In genomic region chr2:64348386-64349142, GRCh38 we compare ENCODE assay signal across 27 cellular contexts.
DNase-seq lines count a peak whose midpoint lies in the region; ATAC-seq, FAIRE-seq and TF ChIP-seq lines count a peak whose summit lies in the region.
"Had no signal": no experiment of that assay in that cellular context is flagged by ENCODE, and none has a peak within 500 bp of the region (broad histone marks: within the 10 kb centered on the region; RNA-seq: fewer than 3 reads in every experiment).

No MANE protein-coding gene starts in this region.

- H2BK12ac ChIP-seq in trophoblast cell (ENCODE audit: low read length), result no peak overlapping the region

- intact Hi-C loops in K562 (cut with micrococcal nuclease), result no loop called here

- H3K36me3 Mint-ChIP-seq in HFFc6 (ENCODE audit: low read depth) (peaks cover 5% of the 10 kb centered on the region; the same call in 1 of the 2 replicates), nephron progenitor cell (ENCODE audit: low read depth) (no peaks in the 10 kb centered on the region)
- H3K36me3 Mint-ChIP-seq: CD14-positive monocyte, type B pancreatic cell had no signal

- ATAC-seq in K562, result no peak
- ATAC-seq in foreskin keratinocyte, result peak; percentile 44
- ATAC-seq in GM19463 (IDR thresholded peaks at IDR 0.05; ENCODE audit: unreplicated experiment), result no peak

- FAIRE-seq in K562 (lab: Jason Lieb, UNC), result no peak
- FAIRE-seq: A204.1, GM18507 had no signal

- no peaks in the 10 kb centered on the region for H3K79me2 ChIP-seq in K562 (ENCODE audit: control insufficient read depth, insufficient read depth, low read length)
- no peaks in the 10 kb centered on the region for H3K79me2 ChIP-seq in trophoblast cell (ENCODE audit: control insufficient read depth, insufficient read depth, low read length, poor library complexity)

- TF ChIP-seq RAD21 in K562 (CRISPR knock-in tag; conservative IDR thresholded peaks at IDR 0.05 in 1 of 2, IDR thresholded peaks at IDR 0.05 in 1 of 2), result no peak

- H3K79me1 ChIP-seq in trophoblast cell (ENCODE audit: low read length), result no peaks in the 10 kb centered on the region

- H3K9ac ChIP-seq in K562 (ENCODE audit: insufficient read depth in 1 of 2, low read depth in 2 of 2, low read length in 2 of 2) (no peak overlapping the region), trophoblast cell (ENCODE audit: low read length) (no peak overlapping the region)

- H3K27me3 ChIP-seq in K562 (ENCODE audit: control insufficient read depth in 2 of 2, insufficient read depth in 2 of 2, low read length in 2 of 2), result peaks cover 6 to 12% of the 10 kb centered on the region in 2 experiments; a peak in 4 of 5 replicates
- H3K27me3 ChIP-seq in foreskin keratinocyte, result no peaks in the 10 kb centered on the region
- no peaks in the 10 kb centered on the region for H3K27me3 ChIP-seq in trophoblast cell (ENCODE audit: insufficient read depth, low read length)
- H3K27me3 ChIP-seq: adrenal gland, right atrium auricular region had no signal

- H4K91ac ChIP-seq in trophoblast cell (ENCODE audit: low read depth, low read length), result no peak overlapping the region

- H2AK5ac ChIP-seq in trophoblast cell (ENCODE audit: low read length), result no peak overlapping the region

- no peak overlapping the region for H3K14ac ChIP-seq in trophoblast cell (ENCODE audit: low read length)

- no peaks in the 10 kb centered on the region for H3K36me3 ChIP-seq in K562 (ENCODE audit: control insufficient read depth, insufficient read depth, low read length)
- H3K36me3 ChIP-seq in trophoblast cell (ENCODE audit: control insufficient read depth in 1 of 2, insufficient read depth in 2 of 2, low read length in 2 of 2), result no peaks in the 10 kb centered on the region
- H3K36me3 ChIP-seq: adrenal gland, right atrium auricular region had no signal

- H3K4me3 ChIP-seq in K562 (no peak overlapping the region), trophoblast cell (ENCODE audit: low read depth, low read length) (no peak overlapping the region)
- H3K4me3 ChIP-seq: adrenal gland, right atrium auricular region had no signal

- POLR2A ChIA-PET in K562 (lab: Yijun Ruan, JAX), result interaction anchor here (0.7 to 2.3 kb wide), 2 partner anchors 18 to 40 kb away, joined by 3 to 6 read pairs; no protein-coding TSS in a partner anchor

- H3K27ac Mint-ChIP-seq in HFFc6, result no peak overlapping the region
- H3K27ac Mint-ChIP-seq in nephron progenitor cell, result no peak overlapping the region
- H3K27ac Mint-ChIP-seq: activated B cell treated with CpG ODN at 0.5 μM for 24 hours, CD14-positive monocyte, type B pancreatic cell had no signal

- H3K4ac ChIP-seq in trophoblast cell (ENCODE audit: low read depth, low read length), result no peak overlapping the region

- H3K27me3 Mint-ChIP-seq in HFFc6 (ENCODE audit: insufficient read depth) (peaks cover 15% of the 10 kb centered on the region), nephron progenitor cell (ENCODE audit: low read depth, poor library complexity) (peaks cover 4% of the 10 kb centered on the region)
- H3K27me3 Mint-ChIP-seq: type B pancreatic cell had no signal

- H3K23ac ChIP-seq in trophoblast cell (ENCODE audit: low read length), result no peak overlapping the region

- peak; percentile 13 for DNase-seq in AG08396 (ENCODE audit: low spot score)
- peak; percentile 20 for DNase-seq in HFFc6
- no peak for DNase-seq in K562 (ENCODE audit: extremely low read depth in 1 of 4, low spot score in 3 of 4)
- DNase-seq in foreskin keratinocyte, result peak in 1 of 2 donors; percentile 45
- DNase-seq in trophoblast cell, result no peak
- DNase-seq in nephron progenitor cell, result no peak
- DNase-seq in NCI-H82 treated with DMSO at 0.1 percent for 48 hours (lab: John Stamatoyannopoulos, UW; ENCODE audit: unreplicated experiment), result no peak
- DNase-seq: activated B cell treated with CpG ODN at 0.5 μM for 24 hours; DMS53; effector memory CD4-positive, alpha-beta T cell; H7; KBM-7; left cardiac atrium; NCI-H1048; NCI-H2081; NCI-H510A treated with DMSO at 0.1 percent for 48 hours; stimulated activated naive CD4-positive, alpha-beta T cell; T-helper 2 cell had no signal

- H2BK120ac ChIP-seq in trophoblast cell (ENCODE audit: insufficient read depth, low read length, poor library complexity), result no peak overlapping the region

- H3K18ac ChIP-seq in trophoblast cell (ENCODE audit: low read length), result no peak overlapping the region

- peaks cover 4% of the 10 kb centered on the region; the same call in 1 of the 2 replicates for H3K9me3 Mint-ChIP-seq in HFFc6
- peaks cover 20% of the 10 kb centered on the region for H3K9me3 Mint-ChIP-seq in nephron progenitor cell
- H3K9me3 Mint-ChIP-seq: type B pancreatic cell had no signal

- H2BK5ac ChIP-seq in trophoblast cell (ENCODE audit: low read depth, low read length, poor library complexity), result no peak overlapping the region

- H3K4me1 ChIP-seq in K562 (replicated peaks in 1 of 2; ENCODE audit: control insufficient read depth in 2 of 2, insufficient read depth in 2 of 2, low read length in 2 of 2) (no peaks in the 10 kb centered on the region), foreskin keratinocyte (peaks cover 5% of the 10 kb centered on the region), trophoblast cell (ENCODE audit: control insufficient read depth in 1 of 2, insufficient read depth in 2 of 2, low read length in 2 of 2) (no peaks in the 10 kb centered on the region)
- H3K4me1 ChIP-seq: adrenal gland, right atrium auricular region had no signal

- H3K4me2 ChIP-seq in K562 (ENCODE audit: insufficient read depth, low read length), result no peak overlapping the region
- no peak overlapping the region for H3K4me2 ChIP-seq in trophoblast cell (ENCODE audit: low read length)

- no peak overlapping the region for H3K27ac ChIP-seq in K562 (ENCODE audit: extremely low read depth, low read depth, low read length)
- H3K27ac ChIP-seq in foreskin keratinocyte, result no peak overlapping the region
- H3K27ac ChIP-seq in trophoblast cell (ENCODE audit: low read depth, low read length), result no peak overlapping the region
- H3K27ac ChIP-seq: adrenal gland, HL-60, right atrium auricular region had no signal

- TF ChIP-seq CTCF in HFFc6 (IDR thresholded peaks at IDR 0.05) (no peak), K562 (IDR thresholded peaks at IDR 0.05 in 2 of 3, conservative IDR thresholded peaks at IDR 0.05 in 1 of 3; ENCODE audit: insufficient read depth in 2 of 3, low read depth in 1 of 3, low read length in 3 of 3) (no peak), foreskin keratinocyte (conservative IDR thresholded peaks at IDR 0.05) (no peak), nephron progenitor cell (IDR thresholded peaks at IDR 0.05) (no peak)

- no peak overlapping the region for H4K8ac ChIP-seq in trophoblast cell (ENCODE audit: low read depth, low read length)

- no peaks in the 10 kb centered on the region for H3K9me1 ChIP-seq in K562 (ENCODE audit: control insufficient read depth, insufficient read depth, low read length)

- peaks cover 12% of the 10 kb centered on the region for H3K4me1 Mint-ChIP-seq in HFFc6 (ENCODE audit: low read depth)
- peaks cover 21% of the 10 kb centered on the region for H3K4me1 Mint-ChIP-seq in nephron progenitor cell
- H3K4me1 Mint-ChIP-seq: activated B cell treated with CpG ODN at 0.5 μM for 24 hours; CD14-positive monocyte; central memory CD8-positive, alpha-beta T cell had no signal

- no peak overlapping the region for H2AFZ ChIP-seq in K562 (ENCODE audit: low read depth, low read length)
- H2AFZ ChIP-seq in trophoblast cell (ENCODE audit: insufficient read depth, low read length, poor library complexity), result no peak overlapping the region

- no peak overlapping the region for H4K12ac ChIP-seq in trophoblast cell (ENCODE audit: low read depth, low read length)

- no TSS peak for BruUV-seq in K562 (replicated peaks; lab: Mats Ljungman, UMichigan)

- no peak overlapping the region for H3K4me3 Mint-ChIP-seq in HFFc6
- no peak overlapping the region for H3K4me3 Mint-ChIP-seq in nephron progenitor cell
- H3K4me3 Mint-ChIP-seq: activated B cell treated with CpG ODN at 0.5 μM for 24 hours; CD14-positive monocyte; central memory CD8-positive, alpha-beta T cell; type B pancreatic cell had no signal

- no peaks in the 10 kb centered on the region for H4K20me1 ChIP-seq in K562 (replicated peaks; ENCODE audit: control insufficient read depth, insufficient read depth, low read length)

- in situ Hi-C loops in K562 (cut with MboI), result no loop called here

- no peak for TF ChIP-seq EP300 in K562 (IDR thresholded peaks at IDR 0.05; ENCODE audit: low read length)

- CTCF ChIA-PET in K562 (lab: Yijun Ruan, JAX; ENCODE audit: low intra/inter-chr PET ratio), result interaction anchor here (0.9 kb wide), 1 partner anchor 18 kb away, joined by 5 read pairs; no protein-coding TSS in a partner anchor

- H3K9me3 ChIP-seq in K562 (replicated peaks; ENCODE audit: control insufficient read depth, insufficient read depth, low read depth, low read length), result no peaks in the 10 kb centered on the region
- peaks cover 3% of the 10 kb centered on the region for H3K9me3 ChIP-seq in trophoblast cell (ENCODE audit: insufficient read depth, low read depth, low read length)
- H3K9me3 ChIP-seq: adrenal gland had no signal

- WGBS in K562 (ENCODE audit: insufficient coverage, low coverage, missing lambda C conversion rate), result 6% methylated on average over 6 of the region's 6 CpGs
- WGBS in trophoblast cell (ENCODE audit: extremely low coverage, insufficient coverage, insufficient read length), result no CpG with 5 or more reads among the region's 6 CpGs

- TF ChIP-seq POLR2A in K562 (conservative IDR thresholded peaks at IDR 0.05), result no peak

TF ChIP-seq in K562, 482 proteins besides CTCF, POLR2A, EP300 and RAD21:
- TF ChIP-seq ZKSCAN1 (IDR thresholded peaks at IDR 0.05; ENCODE audit: low read depth, low read length), result no peak
- TF ChIP-seq ZNF780A (CRISPR knock-in tag; IDR thresholded peaks at IDR 0.05), result no peak
- no peak for TF ChIP-seq TAF7 (tag; IDR thresholded peaks at IDR 0.05)
- TF ChIP-seq ZNF23 (CRISPR knock-in tag; IDR thresholded peaks at IDR 0.05), result no peak
- peak; percentile 44 for TF ChIP-seq FOSL1 (tag; conservative IDR thresholded peaks at IDR 0.05)

Comparison
In these comparisons a context has a peak if more than half of its experiments do, and no peak if none do; other contexts are left out.
1. DNase-seq: peak in AG08396 (single experiment) and HFFc6 (single experiment); none in K562 (0 of 4), trophoblast cell (0 of 2), nephron progenitor cell (single experiment) and NCI-H82 treated with DMSO at 0.1 percent for 48 hours (single experiment).